8 cellular contexts compared by ENCODE assay signal in genomic region chr7:129231666-129232065, GRCh38.
"Had no signal": no experiment of that assay in that cellular context is flagged by ENCODE, and none has a peak within 500 bp of the region (broad histone marks: within the 10 kb centered on the region; RNA-seq: fewer than 3 reads in every experiment).

No MANE protein-coding gene starts in this region.

- H3K9ac ChIP-seq: KMS-11 had no signal

- FAIRE-seq: H1, H54, HepG2 had no signal

- H3K9me3 Mint-ChIP-seq: GM23338 had no signal

- DNase-seq: HCEC 1CT, KBM-7 had no signal

- H3K4me2 ChIP-seq: GM23338, KMS-11 had no signal

- H3K4me3 Mint-ChIP-seq: GM23338 had no signal

- ATAC-seq: GM23338, HepG2 had no signal

- H3K27ac Mint-ChIP-seq: GM23338 had no signal

- H3K4me3 ChIP-seq: GM23338 had no signal

- H3K27ac ChIP-seq: HL-60, KMS-11 had no signal

- H2AFZ ChIP-seq: GM23338 had no signal
